In genomic region chr20:48186915-48187314, GRCh38 we compare ENCODE assay signal across 1 cellular context.
TF ChIP-seq lines count a peak whose summit lies in the region.

No MANE protein-coding gene starts in this region.

TF ChIP-seq in WTC11, 78 proteins besides CTCF, POLR2A, EP300 and RAD21 (continued from another document):
- TF ChIP-seq ARID4B (CRISPR knock-in tag; IDR thresholded peaks at IDR 0.05; ENCODE audit: borderline replicate concordance) = no peak
- TF ChIP-seq, protein P1, sequence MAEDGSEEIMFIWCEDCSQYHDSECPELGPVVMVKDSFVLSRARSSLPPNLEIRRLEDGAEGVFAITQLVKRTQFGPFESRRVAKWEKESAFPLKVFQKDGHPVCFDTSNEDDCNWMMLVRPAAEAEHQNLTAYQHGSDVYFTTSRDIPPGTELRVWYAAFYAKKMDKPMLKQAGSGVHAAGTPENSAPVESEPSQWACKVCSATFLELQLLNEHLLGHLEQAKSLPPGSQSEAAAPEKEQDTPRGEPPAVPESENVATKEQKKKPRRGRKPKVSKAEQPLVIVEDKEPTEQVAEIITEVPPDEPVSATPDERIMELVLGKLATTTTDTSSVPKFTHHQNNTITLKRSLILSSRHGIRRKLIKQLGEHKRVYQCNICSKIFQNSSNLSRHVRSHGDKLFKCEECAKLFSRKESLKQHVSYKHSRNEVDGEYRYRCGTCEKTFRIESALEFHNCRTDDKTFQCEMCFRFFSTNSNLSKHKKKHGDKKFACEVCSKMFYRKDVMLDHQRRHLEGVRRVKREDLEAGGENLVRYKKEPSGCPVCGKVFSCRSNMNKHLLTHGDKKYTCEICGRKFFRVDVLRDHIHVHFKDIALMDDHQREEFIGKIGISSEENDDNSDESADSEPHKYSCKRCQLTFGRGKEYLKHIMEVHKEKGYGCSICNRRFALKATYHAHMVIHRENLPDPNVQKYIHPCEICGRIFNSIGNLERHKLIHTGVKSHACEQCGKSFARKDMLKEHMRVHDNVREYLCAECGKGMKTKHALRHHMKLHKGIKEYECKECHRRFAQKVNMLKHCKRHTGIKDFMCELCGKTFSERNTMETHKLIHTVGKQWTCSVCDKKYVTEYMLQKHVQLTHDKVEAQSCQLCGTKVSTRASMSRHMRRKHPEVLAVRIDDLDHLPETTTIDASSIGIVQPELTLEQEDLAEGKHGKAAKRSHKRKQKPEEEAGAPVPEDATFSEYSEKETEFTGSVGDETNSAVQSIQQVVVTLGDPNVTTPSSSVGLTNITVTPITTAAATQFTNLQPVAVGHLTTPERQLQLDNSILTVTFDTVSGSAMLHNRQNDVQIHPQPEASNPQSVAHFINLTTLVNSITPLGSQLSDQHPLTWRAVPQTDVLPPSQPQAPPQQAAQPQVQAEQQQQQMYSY (CRISPR knock-in tag; IDR thresholded peaks at IDR 0.05) = no peak
- TF ChIP-seq GABPB1 (CRISPR knock-in tag; IDR thresholded peaks at IDR 0.05) = no peak
- no peak for TF ChIP-seq FOXP1 (CRISPR knock-in tag; IDR thresholded peaks at IDR 0.05; ENCODE audit: borderline replicate concordance)
- TF ChIP-seq, protein P2, sequence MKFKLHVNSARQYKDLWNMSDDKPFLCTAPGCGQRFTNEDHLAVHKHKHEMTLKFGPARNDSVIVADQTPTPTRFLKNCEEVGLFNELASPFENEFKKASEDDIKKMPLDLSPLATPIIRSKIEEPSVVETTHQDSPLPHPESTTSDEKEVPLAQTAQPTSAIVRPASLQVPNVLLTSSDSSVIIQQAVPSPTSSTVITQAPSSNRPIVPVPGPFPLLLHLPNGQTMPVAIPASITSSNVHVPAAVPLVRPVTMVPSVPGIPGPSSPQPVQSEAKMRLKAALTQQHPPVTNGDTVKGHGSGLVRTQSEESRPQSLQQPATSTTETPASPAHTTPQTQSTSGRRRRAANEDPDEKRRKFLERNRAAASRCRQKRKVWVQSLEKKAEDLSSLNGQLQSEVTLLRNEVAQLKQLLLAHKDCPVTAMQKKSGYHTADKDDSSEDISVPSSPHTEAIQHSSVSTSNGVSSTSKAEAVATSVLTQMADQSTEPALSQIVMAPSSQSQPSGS (CRISPR knock-in tag; IDR thresholded peaks at IDR 0.05; ENCODE audit: borderline replicate concordance, low read depth) = no peak
- TF ChIP-seq KAT7 (CRISPR knock-in tag; IDR thresholded peaks at IDR 0.05; ENCODE audit: borderline replicate concordance) = no peak
- TF ChIP-seq, protein P3, sequence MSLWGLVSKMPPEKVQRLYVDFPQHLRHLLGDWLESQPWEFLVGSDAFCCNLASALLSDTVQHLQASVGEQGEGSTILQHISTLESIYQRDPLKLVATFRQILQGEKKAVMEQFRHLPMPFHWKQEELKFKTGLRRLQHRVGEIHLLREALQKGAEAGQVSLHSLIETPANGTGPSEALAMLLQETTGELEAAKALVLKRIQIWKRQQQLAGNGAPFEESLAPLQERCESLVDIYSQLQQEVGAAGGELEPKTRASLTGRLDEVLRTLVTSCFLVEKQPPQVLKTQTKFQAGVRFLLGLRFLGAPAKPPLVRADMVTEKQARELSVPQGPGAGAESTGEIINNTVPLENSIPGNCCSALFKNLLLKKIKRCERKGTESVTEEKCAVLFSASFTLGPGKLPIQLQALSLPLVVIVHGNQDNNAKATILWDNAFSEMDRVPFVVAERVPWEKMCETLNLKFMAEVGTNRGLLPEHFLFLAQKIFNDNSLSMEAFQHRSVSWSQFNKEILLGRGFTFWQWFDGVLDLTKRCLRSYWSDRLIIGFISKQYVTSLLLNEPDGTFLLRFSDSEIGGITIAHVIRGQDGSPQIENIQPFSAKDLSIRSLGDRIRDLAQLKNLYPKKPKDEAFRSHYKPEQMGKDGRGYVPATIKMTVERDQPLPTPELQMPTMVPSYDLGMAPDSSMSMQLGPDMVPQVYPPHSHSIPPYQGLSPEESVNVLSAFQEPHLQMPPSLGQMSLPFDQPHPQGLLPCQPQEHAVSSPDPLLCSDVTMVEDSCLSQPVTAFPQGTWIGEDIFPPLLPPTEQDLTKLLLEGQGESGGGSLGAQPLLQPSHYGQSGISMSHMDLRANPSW (CRISPR knock-in tag; conservative IDR thresholded peaks at IDR 0.05; ENCODE audit: low read depth) = no peak
- TF ChIP-seq TP53 (CRISPR knock-in tag; IDR thresholded peaks at IDR 0.05) = no peak
